Comparison of ENCODE assay signal across 9 cellular contexts in the genomic region with DNA sequence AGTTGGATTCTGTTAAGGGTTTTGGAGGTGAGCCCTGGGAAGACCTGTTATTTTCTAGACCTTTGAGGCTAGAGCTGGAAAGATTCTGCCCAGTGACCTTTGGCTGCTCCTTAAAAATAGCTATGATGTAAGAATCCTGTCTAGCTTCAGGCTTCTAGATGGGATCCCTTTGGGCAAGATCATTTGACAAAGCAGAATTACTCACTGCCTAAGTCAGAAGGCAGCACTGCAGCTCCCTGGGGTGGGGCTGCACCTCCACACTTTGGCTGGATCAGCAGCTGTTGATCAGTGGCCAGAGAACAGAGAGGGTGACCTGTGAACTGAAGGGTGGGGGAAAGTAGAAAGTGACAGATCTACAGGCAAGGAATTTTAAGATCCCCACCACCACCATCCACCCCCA.
A peak's percentile ranks its signal among the peaks of the same experiment; 100 is the strongest.
DNase-seq lines count a peak whose midpoint lies in the region; ATAC-seq and TF ChIP-seq lines count a peak whose summit lies in the region.
"Had no signal": no experiment of that assay in that cellular context is flagged by ENCODE, and none has a peak within 500 bp of the region (broad histone marks: within the 10 kb centered on the region; RNA-seq: fewer than 3 reads in every experiment).

No MANE protein-coding gene starts in this region.

- DNase-seq in AG09309 (ENCODE audit: low read depth), result peak; percentile 77
- DNase-seq in RPMI7951 (ENCODE audit: low read depth), result peak; percentile 87
- DNase-seq in esophagus muscularis mucosa (ENCODE audit: extremely low spot score), result no peak
- DNase-seq in osteocyte (ENCODE audit: extremely low spot score, unreplicated experiment), result no peak
- DNase-seq in activated naive CD4-positive, alpha-beta T cell treated with anti-CD3 and anti-CD28 coated beads, Interleukin-2, amount 10 ng/mL, durations not matched to agents 7 days and 5 days, result no peak
- no peak for DNase-seq in GM20000 (ENCODE audit: low spot score)
- no peak for DNase-seq in NCI-H2227 treated with DMSO at 0.1 percent for 48 hours (lab: John Stamatoyannopoulos, UW)
- DNase-seq: DMS79 treated with DMSO at 0.1 percent for 48 hours had no signal

- H3K36me3 ChIP-seq in esophagus muscularis mucosa, result no peaks in the 10 kb centered on the region

- no peaks in the 10 kb centered on the region for H3K9me3 ChIP-seq in esophagus muscularis mucosa

- peaks cover 1% of the 10 kb centered on the region for H3K36me3 Mint-ChIP-seq in osteocyte (ENCODE audit: unreplicated experiment)
- no peaks in the 10 kb centered on the region for H3K36me3 Mint-ChIP-seq in activated naive CD4-positive, alpha-beta T cell treated with anti-CD3 and anti-CD28 coated beads, Interleukin-2, amount 10 ng/mL, durations not matched to agents 7 days and 5 days

- no peaks in the 10 kb centered on the region for H3K27me3 Mint-ChIP-seq in osteocyte (ENCODE audit: unreplicated experiment)
- H3K27me3 Mint-ChIP-seq in activated naive CD4-positive, alpha-beta T cell treated with anti-CD3 and anti-CD28 coated beads, Interleukin-2, amount 10 ng/mL, durations not matched to agents 7 days and 5 days, result peaks cover 3% of the 10 kb centered on the region

- peak overlapping the region; percentile 98 for H3K27ac Mint-ChIP-seq in osteocyte (ENCODE audit: unreplicated experiment)
- no peak overlapping the region for H3K27ac Mint-ChIP-seq in activated naive CD4-positive, alpha-beta T cell treated with anti-CD3 and anti-CD28 coated beads, Interleukin-2, amount 10 ng/mL, durations not matched to agents 7 days and 5 days

- TF ChIP-seq CTCF in AG09309 (IDR thresholded peaks at IDR 0.05; ENCODE audit: control insufficient read depth, insufficient read depth, low read depth, low read length, missing control alignments), result no peak
- no peak for TF ChIP-seq CTCF in esophagus muscularis mucosa (IDR thresholded peaks at IDR 0.05)
- no peak for TF ChIP-seq CTCF in osteocyte (IDR thresholded peaks at IDR 0.05)
- TF ChIP-seq CTCF in GM20000 (IDR thresholded peaks at IDR 0.05; ENCODE audit: extremely low read depth, missing control alignments), result no peak

- H3K4me1 Mint-ChIP-seq in osteocyte (ENCODE audit: unreplicated experiment), result peaks cover 65% of the 10 kb centered on the region
- peaks cover 2% of the 10 kb centered on the region for H3K4me1 Mint-ChIP-seq in activated naive CD4-positive, alpha-beta T cell treated with anti-CD3 and anti-CD28 coated beads, Interleukin-2, amount 10 ng/mL, durations not matched to agents 7 days and 5 days

- intact Hi-C loops in esophagus muscularis mucosa (cut with DNase I), result no loop called here

- no peak for TF ChIP-seq EP300 in esophagus muscularis mucosa (IDR thresholded peaks at IDR 0.05)

- peak overlapping the region; percentile 28 for H3K4me3 Mint-ChIP-seq in osteocyte (ENCODE audit: unreplicated experiment)
- H3K4me3 Mint-ChIP-seq in activated naive CD4-positive, alpha-beta T cell treated with anti-CD3 and anti-CD28 coated beads, Interleukin-2, amount 10 ng/mL, durations not matched to agents 7 days and 5 days, result no peak overlapping the region

- ATAC-seq in HG02623 (IDR thresholded peaks at IDR 0.05; ENCODE audit: unreplicated experiment), result no peak

- TF ChIP-seq POLR2A in esophagus muscularis mucosa (IDR thresholded peaks at IDR 0.05; ENCODE audit: low read depth), result no peak

- H3K4me3 ChIP-seq in AG09309 (ENCODE audit: control insufficient read depth, low read depth, low read length), result no peak overlapping the region
- no peak overlapping the region for H3K4me3 ChIP-seq in esophagus muscularis mucosa

- peaks cover 35 to 64% (median 62%) of the 10 kb centered on the region in 4 donors for H3K4me1 ChIP-seq in esophagus muscularis mucosa

- CTCF ChIA-PET in activated naive CD4-positive, alpha-beta T cell treated with anti-CD3 and anti-CD28 coated beads, Interleukin-2, amount 10 ng/mL, durations not matched to agents 7 days and 5 days (lab: Charles Lee), result interaction anchor here (1.2 kb wide), 1 partner anchor 61 kb away, joined by 3 read pairs; no protein-coding TSS in a partner anchor

- no peaks in the 10 kb centered on the region for H3K27me3 ChIP-seq in esophagus muscularis mucosa

- no peaks in the 10 kb centered on the region for H3K9me3 Mint-ChIP-seq in osteocyte (ENCODE audit: unreplicated experiment)
- no peaks in the 10 kb centered on the region for H3K9me3 Mint-ChIP-seq in activated naive CD4-positive, alpha-beta T cell treated with anti-CD3 and anti-CD28 coated beads, Interleukin-2, amount 10 ng/mL, durations not matched to agents 7 days and 5 days

- peak overlapping the region; percentile 70 to 80 (median 74) for H3K27ac ChIP-seq in esophagus muscularis mucosa (replicated peaks in 1 of 4)

Comparison
In these comparisons a context has a peak if more than half of its experiments do, and no peak if none do; other contexts are left out.
1. DNase-seq: peak in AG09309 (single experiment) and RPMI7951 (single experiment); none in esophagus muscularis mucosa (single experiment), osteocyte (single experiment), activated naive CD4-positive, alpha-beta T cell treated with anti-CD3 and anti-CD28 coated beads, Interleukin-2, amount 10 ng/mL, durations not matched to agents 7 days and 5 days (single experiment), GM20000 (single experiment) and NCI-H2227 treated with DMSO at 0.1 percent for 48 hours (single experiment).